In the genomic region with DNA sequence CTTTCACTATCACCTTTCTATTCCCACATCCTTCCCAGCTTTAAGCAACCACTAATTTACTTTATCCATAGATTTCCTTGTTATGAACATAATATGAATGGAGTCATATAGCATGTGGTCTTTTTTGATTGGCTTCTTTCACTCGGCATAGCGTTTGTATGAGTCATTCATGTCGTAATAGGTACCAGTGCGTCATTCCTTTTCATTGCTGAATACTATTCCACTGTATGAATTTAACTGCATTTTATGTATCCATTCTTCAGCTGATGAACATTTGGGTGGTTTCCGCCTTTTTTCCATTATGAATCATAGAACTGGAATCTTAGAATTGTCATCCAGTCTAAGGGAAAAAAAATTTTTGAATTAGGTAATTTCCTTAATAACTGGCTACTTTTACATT, we compare ENCODE assay signal across 32 cellular contexts.
"Had no signal": no experiment of that assay in that cellular context is flagged by ENCODE, and none has a peak within 500 bp of the region (broad histone marks: within the 10 kb centered on the region; RNA-seq: fewer than 3 reads in every experiment).

No MANE protein-coding gene starts in this region.

- FAIRE-seq: bronchial epithelial cell, TTC549 had no signal

- H3K27ac ChIP-seq: adrenal gland, ascending aorta, cardiac muscle cell, VCaP had no signal

- H3K9me3 ChIP-seq: adrenal gland, ascending aorta had no signal

- H3K36me3 ChIP-seq: adrenal gland, ascending aorta, cardiac muscle cell had no signal

- H3K4me1 ChIP-seq: adrenal gland, ascending aorta had no signal

- H3K4me3 ChIP-seq: adrenal gland, ascending aorta, cardiac muscle cell had no signal

- DNase-seq: activated B cell treated with CpG ODN at 0.5 μM for 24 hours; activated CD4-positive, alpha-beta memory T cell treated with anti-CD3 and anti-CD28 coated beads for 36 hours; activated CD4-positive, alpha-beta T cell treated with anti-CD3 and anti-CD28 coated beads for 4 hours; activated CD4-positive, alpha-beta T cell treated with anti-CD3 and anti-CD28 coated beads, Interleukin-2, amount 10 ng/mL, durations not matched to agents 24 days and 14 days; activated CD4-positive, alpha-beta T cell treated with anti-CD3 and anti-CD28 coated beads, Interleukin-2, amount 50 U/mL, for 1 hour; activated CD4-positive, alpha-beta T cell treated with anti-CD3 and anti-CD28 coated beads, Interleukin-2, amount 50 U/mL, for 4 hours; activated CD4-positive, CD25-positive, alpha-beta regulatory T cell treated with anti-CD3 and anti-CD28 coated beads, Interleukin-2, amount 50 U/mL, for 72 hours; activated CD8-positive, alpha-beta memory T cell treated with anti-CD3 and anti-CD28 coated beads, Interleukin-2, amount 50 U/mL, for 4 hours; activated CD8-positive, alpha-beta T cell treated with anti-CD3 and anti-CD28 coated beads for 36 hours; activated effector memory CD4-positive, alpha-beta T cell treated with anti-CD3 and anti-CD28 coated beads, Interleukin-2, amount 50 U/mL, for 16 hours; activated gamma-delta T cell treated with Interleukin-2 at 50 U/mL for 16 hours; activated naive CD4-positive, alpha-beta T cell; activated naive CD4-positive, alpha-beta T cell treated with anti-CD3 and anti-CD28 coated beads for 36 hours; activated naive CD4-positive, alpha-beta T cell treated with anti-CD3 and anti-CD28 coated beads, Interleukin-2, amount 50 U/mL, for 16 hours; activated naive CD8-positive, alpha-beta T cell treated with anti-CD3 and anti-CD28 coated beads for 36 hours; activated T-cell treated with anti-CD3 and anti-CD28 coated beads for 4 hours; activated T-cell treated with anti-CD3 and anti-CD28 coated beads, Interleukin-2, amount 50 U/mL, for 1 hour; activated T-cell treated with anti-CD3 and anti-CD28 coated beads, Interleukin-2, amount 50 U/mL, for 4 hours; activated T-cell treated with anti-CD3 and anti-CD28 coated beads, Interleukin-2, amount 50 U/mL, for 72 hours; adrenal gland; amniotic stem cell; caudate nucleus; cerebellar nuclear complex; T-helper 2 cell; T-helper 9 cell had no signal

- H3K27me3 ChIP-seq: adrenal gland, ascending aorta, cardiac muscle cell had no signal

- ATAC-seq: activated CD8-positive, alpha-beta T cell treated with anti-CD3 and anti-CD28 coated beads for 36 hours; activated naive CD4-positive, alpha-beta T cell treated with anti-CD3 and anti-CD28 coated beads, Interleukin-2, amount 50 U/mL, for 72 hours; activated T-cell treated with anti-CD3 and anti-CD28 coated beads, Interleukin-2, amount 50 U/mL, for 4 hours; activated T-cell treated with anti-CD3 and anti-CD28 coated beads, Interleukin-2, amount 50 U/mL, for 72 hours; activated T-helper 17 cell treated with anti-CD3 and anti-CD28 coated beads, Interleukin-2, amount 50 U/mL, for 72 hours had no signal
